In genomic region chr6:27837636-27838512, GRCh38 we compare ENCODE assay signal across 8 cellular contexts.
DNase-seq lines count a peak whose midpoint lies in the region; ATAC-seq and TF ChIP-seq lines count a peak whose summit lies in the region.

No MANE protein-coding gene starts in this region.

- no peaks in the 10 kb centered on the region for H3K36me3 Mint-ChIP-seq in activated CD8-positive, alpha-beta T cell treated with anti-CD3 and anti-CD28 coated beads for 36 hours (ENCODE audit: low read depth)

- no peaks in the 10 kb centered on the region for H3K36me3 ChIP-seq in effector memory CD4-positive, alpha-beta T cell (ENCODE audit: control insufficient read depth, insufficient read depth, low read length)
- H3K36me3 ChIP-seq in lower lobe of right lung = no peaks in the 10 kb centered on the region

- ATAC-seq in GM19463 (IDR thresholded peaks at IDR 0.05; ENCODE audit: unreplicated experiment) = peak; percentile 68
- ATAC-seq in HG03571 (IDR thresholded peaks at IDR 0.05; ENCODE audit: unreplicated experiment) = peak; percentile 65
- peak; percentile 73 for ATAC-seq in activated CD8-positive, alpha-beta T cell treated with anti-CD3 and anti-CD28 coated beads for 36 hours
- ATAC-seq in lower lobe of right lung = peak; percentile 95

- POLR2A ChIA-PET in activated CD8-positive, alpha-beta T cell treated with anti-CD3 and anti-CD28 coated beads for 36 hours (lab: Charles Lee) = interaction anchor here (0.9 to 11.9 kb wide), 31 partner anchors 8 to 1820 kb away, joined by 3 to 1105 read pairs (median 6); a partner anchor contains a TSS

- H3K9me3 Mint-ChIP-seq in activated CD8-positive, alpha-beta T cell treated with anti-CD3 and anti-CD28 coated beads for 36 hours = no peaks in the 10 kb centered on the region

- no peaks in the 10 kb centered on the region for H3K27me3 Mint-ChIP-seq in activated CD8-positive, alpha-beta T cell treated with anti-CD3 and anti-CD28 coated beads for 36 hours

- CTCF ChIA-PET in activated CD8-positive, alpha-beta T cell treated with anti-CD3 and anti-CD28 coated beads for 36 hours (lab: Charles Lee) = interaction anchor here (0.7 to 7.0 kb wide), 13 partner anchors 13 to 305 kb away, joined by 3 to 66 read pairs (median 4); a partner anchor contains a TSS

- intact Hi-C loops in activated CD8-positive, alpha-beta T cell treated with anti-CD3 and anti-CD28 coated beads for 36 hours (cut with micrococcal nuclease) = loop anchor here (1.0 to 2.0 kb wide), 2 partner anchors 27 to 55 kb away; a partner anchor contains a TSS
- intact Hi-C loops in lower lobe of right lung (cut with DNase I) = no loop called here

- no peak for TF ChIP-seq CTCF in activated CD8-positive, alpha-beta T cell treated with anti-CD3 and anti-CD28 coated beads for 36 hours (IDR thresholded peaks at IDR 0.05)
- TF ChIP-seq CTCF in lower lobe of right lung (IDR thresholded peaks at IDR 0.05) = no peak

- no peak overlapping the region for H3K27ac Mint-ChIP-seq in activated CD8-positive, alpha-beta T cell treated with anti-CD3 and anti-CD28 coated beads for 36 hours

- H3K27ac ChIP-seq in effector memory CD4-positive, alpha-beta T cell (ENCODE audit: insufficient read depth, low read length, poor library complexity, severe bottlenecking) = peak overlapping the region; percentile 93
- H3K27ac ChIP-seq in lower lobe of right lung = peak overlapping the region; percentile 98

- H3K4me1 Mint-ChIP-seq in activated CD8-positive, alpha-beta T cell treated with anti-CD3 and anti-CD28 coated beads for 36 hours (ENCODE audit: low read depth) = peaks cover 20% of the 10 kb centered on the region

- no peaks in the 10 kb centered on the region for H3K9me3 ChIP-seq in effector memory CD4-positive, alpha-beta T cell (ENCODE audit: control insufficient read depth, low read length)
- H3K9me3 ChIP-seq in lower lobe of right lung = no peaks in the 10 kb centered on the region

- no peak overlapping the region for H3K4me3 Mint-ChIP-seq in activated CD8-positive, alpha-beta T cell treated with anti-CD3 and anti-CD28 coated beads for 36 hours

- H3K4me1 ChIP-seq in effector memory CD4-positive, alpha-beta T cell (ENCODE audit: control insufficient read depth, insufficient read depth, low read length, poor library complexity, severe bottlenecking) = peaks cover 12% of the 10 kb centered on the region
- peaks cover 21% of the 10 kb centered on the region for H3K4me1 ChIP-seq in lower lobe of right lung

- peak overlapping the region; percentile 60 for H3K4me3 ChIP-seq in effector memory CD4-positive, alpha-beta T cell (ENCODE audit: insufficient read depth, low read depth, low read length, poor library complexity, severe bottlenecking)
- peak overlapping the region; percentile 62 for H3K4me3 ChIP-seq in lower lobe of right lung

- DNase-seq in COLO668 (lab: John Stamatoyannopoulos, UW; ENCODE audit: unreplicated experiment) (peak; percentile 83), NCI-H774 (lab: John Stamatoyannopoulos, UW) (peak; percentile 97), lower lobe of right lung (peak; percentile 84)
- DNase-seq in activated CD8-positive, alpha-beta T cell treated with anti-CD3 and anti-CD28 coated beads for 36 hours = peak; percentile 87
- peak; percentile 71 to 79 (median 76) for DNase-seq in effector memory CD4-positive, alpha-beta T cell
- DNase-seq in stimulated activated CD8-positive, alpha-beta memory T cell treated with anti-CD3 and anti-CD28 coated beads, Interleukin-12 subunit alpha, Interleukin-12 subunit beta, amount 100 ng/mL, for 1 hour (ENCODE audit: low read depth) = peak; percentile 52

- no peaks in the 10 kb centered on the region for H3K27me3 ChIP-seq in effector memory CD4-positive, alpha-beta T cell (replicated peaks; ENCODE audit: control insufficient read depth, insufficient read depth, low read length, poor library complexity, severe bottlenecking)
- H3K27me3 ChIP-seq in lower lobe of right lung (ENCODE audit: low read depth) = no peaks in the 10 kb centered on the region

Comparison
In these comparisons a context has a peak if more than half of its experiments do, and no peak if none do; other contexts are left out.
1. Peak in every context shown above with its lines: DNase-seq, ATAC-seq, H3K4me3 ChIP-seq and H3K27ac ChIP-seq.